10 cellular contexts compared by ENCODE assay signal in genomic region chr7:2729043-2729892, GRCh38. TPM values are rescaled to one million over a fixed set of nuclear protein-coding genes. Genes with fewer than 3 reads are reported as not detected.
DNase-seq lines count a peak whose midpoint lies in the region; ATAC-seq lines count a peak whose summit lies in the region.
"Had no signal": no experiment of that assay in that cellular context is flagged by ENCODE, and none has a peak within 500 bp of the region (broad histone marks: within the 10 kb centered on the region; RNA-seq: fewer than 3 reads in every experiment).

No MANE protein-coding gene starts in this region.

- H3K9ac ChIP-seq in trophoblast cell (ENCODE audit: low read length): no peak overlapping the region

- peak overlapping the region; percentile 21 for H3K14ac ChIP-seq in trophoblast cell (ENCODE audit: low read length)

- no peak overlapping the region for H2BK12ac ChIP-seq in trophoblast cell (ENCODE audit: low read length)

- H3K36me3 ChIP-seq in trophoblast cell (ENCODE audit: control insufficient read depth in 1 of 2, insufficient read depth in 2 of 2, low read length in 2 of 2): peaks cover 44 to 59% of the 10 kb centered on the region in 2 experiments

- no peak overlapping the region for H2AFZ ChIP-seq in trophoblast cell (ENCODE audit: insufficient read depth, low read length, poor library complexity)

- peaks cover 12% of the 10 kb centered on the region for H3K79me2 ChIP-seq in trophoblast cell (ENCODE audit: control insufficient read depth, insufficient read depth, low read length, poor library complexity)

- DNase-seq in activated naive CD8-positive, alpha-beta T cell treated with anti-CD3 and anti-CD28 coated beads, Interleukin-2, amount 10 ng/mL, durations not matched to agents 7 days and 5 days: peak; percentile 9
- DNase-seq in activated naive CD8-positive, alpha-beta T cell treated with anti-CD3 and anti-CD28 coated beads for 36 hours: no peak
- DNase-seq in right cardiac atrium: peak in 2 of 3 donors; percentile 71 to 74
- DNase-seq in trophoblast cell: peak in 1 of 2 donors; percentile 46
- no peak for DNase-seq in hippocampal formation (lab: John Stamatoyannopoulos, UW)
- DNase-seq in SIG-M5 (lab: John Stamatoyannopoulos, UW): no peak
- DNase-seq in NCI-H1417 treated with DMSO at 0.1 percent for 48 hours (lab: John Stamatoyannopoulos, UW): no peak
- DNase-seq: NCI-H510A had no signal

- peaks cover 29% of the 10 kb centered on the region for H3K79me1 ChIP-seq in trophoblast cell (ENCODE audit: low read length)

- H4K91ac ChIP-seq in trophoblast cell (ENCODE audit: low read depth, low read length): peak overlapping the region; percentile 29

- no peak overlapping the region for H3K4me3 ChIP-seq in right cardiac atrium (ENCODE audit: low read length)
- no peak overlapping the region for H3K4me3 ChIP-seq in trophoblast cell (ENCODE audit: low read depth, low read length)

- H2BK120ac ChIP-seq in trophoblast cell (ENCODE audit: insufficient read depth, low read length, poor library complexity): no peak overlapping the region

- H3K27ac ChIP-seq in right cardiac atrium (ENCODE audit: low read length) (peak overlapping the region; percentile 40), trophoblast cell (ENCODE audit: low read depth, low read length) (peak overlapping the region; percentile 85)

- H3K4me1 ChIP-seq in right cardiac atrium (ENCODE audit: control insufficient read depth, insufficient read depth, low read length) (peaks cover 10% of the 10 kb centered on the region), trophoblast cell (ENCODE audit: control insufficient read depth in 1 of 2, insufficient read depth in 2 of 2, low read length in 2 of 2) (peaks cover 39 to 41% of the 10 kb centered on the region in 2 experiments)

- 73% methylated on average over 37 of the region's 37 CpGs for WGBS in right cardiac atrium
- no CpG with 5 or more reads among the region's 37 CpGs for WGBS in trophoblast cell (ENCODE audit: extremely low coverage, insufficient coverage, insufficient read length)

- H3K27ac Mint-ChIP-seq in activated naive CD8-positive, alpha-beta T cell treated with anti-CD3 and anti-CD28 coated beads, Interleukin-2, amount 10 ng/mL, durations not matched to agents 7 days and 5 days: no peak overlapping the region
- H3K27ac Mint-ChIP-seq in activated naive CD8-positive, alpha-beta T cell treated with anti-CD3 and anti-CD28 coated beads for 36 hours: no peak overlapping the region
- H3K27ac Mint-ChIP-seq: IgD-negative memory B cell had no signal

- H3K27me3 Mint-ChIP-seq in activated naive CD8-positive, alpha-beta T cell treated with anti-CD3 and anti-CD28 coated beads, Interleukin-2, amount 10 ng/mL, durations not matched to agents 7 days and 5 days: no peaks in the 10 kb centered on the region
- no peaks in the 10 kb centered on the region for H3K27me3 Mint-ChIP-seq in activated naive CD8-positive, alpha-beta T cell treated with anti-CD3 and anti-CD28 coated beads for 36 hours
- H3K27me3 Mint-ChIP-seq: IgD-negative memory B cell had no signal

- intact Hi-C loops in right cardiac atrium (cut with DNase I): no loop called here

- no peak overlapping the region for H3K23ac ChIP-seq in trophoblast cell (ENCODE audit: low read length)

- no peak overlapping the region for H4K12ac ChIP-seq in trophoblast cell (ENCODE audit: low read depth, low read length)

- H3K9me3 ChIP-seq in right cardiac atrium (ENCODE audit: control insufficient read depth, low read length): no peaks in the 10 kb centered on the region
- peaks cover 11% of the 10 kb centered on the region for H3K9me3 ChIP-seq in trophoblast cell (ENCODE audit: insufficient read depth, low read depth, low read length)

- POLR2A ChIA-PET in activated naive CD8-positive, alpha-beta T cell treated with anti-CD3 and anti-CD28 coated beads, Interleukin-2, amount 10 ng/mL, durations not matched to agents 7 days and 5 days (lab: Charles Lee): no interaction called here

- H3K4me2 ChIP-seq in trophoblast cell (ENCODE audit: low read length): no peak overlapping the region

- peak overlapping the region; percentile 47 for H3K18ac ChIP-seq in trophoblast cell (ENCODE audit: low read length)

- H3K27me3 ChIP-seq in right cardiac atrium (ENCODE audit: control insufficient read depth, insufficient read depth) (no peaks in the 10 kb centered on the region), trophoblast cell (ENCODE audit: insufficient read depth, low read length) (no peaks in the 10 kb centered on the region)

- no peak overlapping the region for H3K4me3 Mint-ChIP-seq in activated naive CD8-positive, alpha-beta T cell treated with anti-CD3 and anti-CD28 coated beads, Interleukin-2, amount 10 ng/mL, durations not matched to agents 7 days and 5 days
- no peak overlapping the region for H3K4me3 Mint-ChIP-seq in activated naive CD8-positive, alpha-beta T cell treated with anti-CD3 and anti-CD28 coated beads for 36 hours

- peaks cover 9% of the 10 kb centered on the region for H3K4me1 Mint-ChIP-seq in activated naive CD8-positive, alpha-beta T cell treated with anti-CD3 and anti-CD28 coated beads, Interleukin-2, amount 10 ng/mL, durations not matched to agents 7 days and 5 days
- peaks cover 27% of the 10 kb centered on the region for H3K4me1 Mint-ChIP-seq in activated naive CD8-positive, alpha-beta T cell treated with anti-CD3 and anti-CD28 coated beads for 36 hours

- peak overlapping the region; percentile 9 for H4K8ac ChIP-seq in trophoblast cell (ENCODE audit: low read depth, low read length)

- H2BK5ac ChIP-seq in trophoblast cell (ENCODE audit: low read depth, low read length, poor library complexity): peak overlapping the region; percentile 10

- ATAC-seq in activated naive CD8-positive, alpha-beta T cell treated with anti-CD3 and anti-CD28 coated beads, Interleukin-2, amount 10 ng/mL, durations not matched to agents 7 days and 5 days (ENCODE audit: low read depth): no peak
- ATAC-seq in right cardiac atrium (peak in 1 of 2 donors; percentile 53), HG03108 (IDR thresholded peaks at IDR 0.05; ENCODE audit: unreplicated experiment) (no peak)

- no peak overlapping the region for H2AK5ac ChIP-seq in trophoblast cell (ENCODE audit: low read length)

- peaks cover 5% of the 10 kb centered on the region for H3K36me3 Mint-ChIP-seq in activated naive CD8-positive, alpha-beta T cell treated with anti-CD3 and anti-CD28 coated beads, Interleukin-2, amount 10 ng/mL, durations not matched to agents 7 days and 5 days
- H3K36me3 Mint-ChIP-seq in activated naive CD8-positive, alpha-beta T cell treated with anti-CD3 and anti-CD28 coated beads for 36 hours: peaks cover 15% of the 10 kb centered on the region

- no peaks in the 10 kb centered on the region for H3K9me3 Mint-ChIP-seq in activated naive CD8-positive, alpha-beta T cell treated with anti-CD3 and anti-CD28 coated beads, Interleukin-2, amount 10 ng/mL, durations not matched to agents 7 days and 5 days
- no peaks in the 10 kb centered on the region for H3K9me3 Mint-ChIP-seq in activated naive CD8-positive, alpha-beta T cell treated with anti-CD3 and anti-CD28 coated beads for 36 hours
- H3K9me3 Mint-ChIP-seq: IgD-negative memory B cell had no signal

- peak overlapping the region; percentile 28 for H3K4ac ChIP-seq in trophoblast cell (ENCODE audit: low read depth, low read length)

RNA-seq across cellular contexts. Expression of gene AMZ1, which starts 41.3 kb away (rescaled TPM):
- under 1 TPM; 0.17 TPM for total RNA-seq in activated naive CD8-positive, alpha-beta T cell treated with anti-CD3 and anti-CD28 coated beads, Interleukin-2, amount 10 ng/mL, durations not matched to agents 7 days and 5 days
- total RNA-seq in activated naive CD8-positive, alpha-beta T cell treated with anti-CD3 and anti-CD28 coated beads for 36 hours: under 1 TPM in 1 of 2 experiments, not detected in 1; 0.04 TPM
- 1 to 10 TPM in 1 of 4 donors, under 1 TPM in 3; 0.45 to 1.0 (median 0.91) TPM for total RNA-seq in right cardiac atrium
- polyA plus RNA-seq in right cardiac atrium: 0.36 TPM
- 0.41 and 0.64 TPM in 2 replicates for polyA plus RNA-seq in trophoblast cell (2013)

Comparison
In these comparisons a context has a peak if more than half of its experiments do, and no peak if none do; other contexts are left out.
1. DNase-seq: peak in activated naive CD8-positive, alpha-beta T cell treated with anti-CD3 and anti-CD28 coated beads, Interleukin-2, amount 10 ng/mL, durations not matched to agents 7 days and 5 days (single experiment) and right cardiac atrium (2 of 3); none in activated naive CD8-positive, alpha-beta T cell treated with anti-CD3 and anti-CD28 coated beads for 36 hours (single experiment), hippocampal formation (0 of 2), SIG-M5 (single experiment) and NCI-H1417 treated with DMSO at 0.1 percent for 48 hours (single experiment).